26 cellular contexts compared by ENCODE assay signal in genomic region chr3:4887177-4887576, GRCh38.
"Had no signal": no experiment of that assay in that cellular context is flagged by ENCODE, and none has a peak within 500 bp of the region (broad histone marks: within the 10 kb centered on the region; RNA-seq: fewer than 3 reads in every experiment).

No MANE protein-coding gene starts in this region.

- H3K9me3 ChIP-seq: MG63, SJSA1 had no signal

- H3K27ac ChIP-seq: PC-9, SJSA1, SK-N-MC had no signal

- H3K4me3 ChIP-seq: MG63, PC-9, SJSA1, SK-N-MC had no signal

- DNase-seq: IMR-90, Karpas-422, KG1, MG63, NCI-H1092, NCI-H1105 treated with DMSO at 0.1 percent for 48 hours, NCI-H1417 treated with DMSO at 0.1 percent for 48 hours, NCI-H146, NCI-H1694 treated with DMSO at 0.1 percent for 48 hours, NCI-H1930, NCI-H2081 treated with DMSO at 0.1 percent for 48 hours, NCI-H2171, NCI-H226, NCI-H446, NCI-H510A, NCI-H524 treated with DMSO at 0.1 percent for 48 hours, NCI-H69, NCI-H774, PC-9, Right ventricle myocardium superior, RPMI8226, SIG-M5 had no signal

- H3K27me3 ChIP-seq: MG63, SJSA1 had no signal

- FAIRE-seq: HepG2, RCC 7860 had no signal

- H3K36me3 ChIP-seq: MG63, SJSA1 had no signal

- ATAC-seq: HepG2 had no signal
